ENCODE assay signal across 8 cellular contexts in genomic region chr20:24917797-24918578, GRCh38. TPM values are rescaled to one million over a fixed set of nuclear protein-coding genes. Genes with fewer than 3 reads are reported as not detected.
A peak's percentile ranks its signal among the peaks of the same experiment; 100 is the strongest.
DNase-seq lines count a peak whose midpoint lies in the region; ATAC-seq and TF ChIP-seq lines count a peak whose summit lies in the region.

No MANE protein-coding gene starts in this region.

- H3K27me3 Mint-ChIP-seq in activated CD8-positive, alpha-beta memory T cell treated with anti-CD3 and anti-CD28 coated beads, Interleukin-2, amount 10 ng/mL, durations not matched to agents 7 days and 5 days: peaks cover 6% of the 10 kb centered on the region

- no peaks in the 10 kb centered on the region for H3K9me3 Mint-ChIP-seq in activated CD8-positive, alpha-beta memory T cell treated with anti-CD3 and anti-CD28 coated beads, Interleukin-2, amount 10 ng/mL, durations not matched to agents 7 days and 5 days (ENCODE audit: low read depth)

- peak; percentile 61 for DNase-seq in EL
- DNase-seq in NCI-H526 (lab: John Stamatoyannopoulos, UW): peak; percentile 57 to 94
- peak; percentile 64 for DNase-seq in activated CD8-positive, alpha-beta memory T cell treated with anti-CD3 and anti-CD28 coated beads, Interleukin-2, amount 10 ng/mL, durations not matched to agents 7 days and 5 days
- DNase-seq in erythroblast (lab: John Stamatoyannopoulos, UW): peak; percentile 52 to 72
- peak; percentile 71 for DNase-seq in mucosa of gallbladder (ENCODE audit: low spot score)
- peak; percentile 21 for DNase-seq in stimulated activated naive CD4-positive, alpha-beta T cell treated with Interleukin-2 at 50 U/mL for 16 hours (lab: John Stamatoyannopoulos, UW)

- H3K27ac Mint-ChIP-seq in activated CD8-positive, alpha-beta memory T cell treated with anti-CD3 and anti-CD28 coated beads, Interleukin-2, amount 10 ng/mL, durations not matched to agents 7 days and 5 days: no peak overlapping the region

- CTCF ChIA-PET in activated CD8-positive, alpha-beta memory T cell treated with anti-CD3 and anti-CD28 coated beads, Interleukin-2, amount 10 ng/mL, durations not matched to agents 7 days and 5 days (lab: Charles Lee): interaction anchor here (0.6 to 2.0 kb wide), 12 partner anchors 8 to 1028 kb away, joined by 3 to 12 read pairs (median 3); no protein-coding TSS in a partner anchor

- H3K4me1 Mint-ChIP-seq in activated CD8-positive, alpha-beta memory T cell treated with anti-CD3 and anti-CD28 coated beads, Interleukin-2, amount 10 ng/mL, durations not matched to agents 7 days and 5 days: peaks cover 12% of the 10 kb centered on the region

- TF ChIP-seq POLR2A in erythroblast (IDR thresholded peaks at IDR 0.05; ENCODE audit: low read length): no peak

- H3K36me3 Mint-ChIP-seq in activated CD8-positive, alpha-beta memory T cell treated with anti-CD3 and anti-CD28 coated beads, Interleukin-2, amount 10 ng/mL, durations not matched to agents 7 days and 5 days: no peaks in the 10 kb centered on the region

- ATAC-seq in HG02981 (IDR thresholded peaks at IDR 0.05; ENCODE audit: unreplicated experiment): peak; percentile 51
- ATAC-seq in activated CD8-positive, alpha-beta memory T cell treated with anti-CD3 and anti-CD28 coated beads, Interleukin-2, amount 10 ng/mL, durations not matched to agents 7 days and 5 days: peak; percentile 81
- ATAC-seq in GM19395 (IDR thresholded peaks at IDR 0.05; ENCODE audit: unreplicated experiment): no peak

- no peak overlapping the region for H3K4me3 Mint-ChIP-seq in activated CD8-positive, alpha-beta memory T cell treated with anti-CD3 and anti-CD28 coated beads, Interleukin-2, amount 10 ng/mL, durations not matched to agents 7 days and 5 days

RNA-seq across cellular contexts. Expression of gene CST7, which starts 31.1 kb away (rescaled TPM):
- total RNA-seq in activated CD8-positive, alpha-beta memory T cell treated with anti-CD3 and anti-CD28 coated beads, Interleukin-2, amount 10 ng/mL, durations not matched to agents 7 days and 5 days: 100 to 1,000 TPM; 177 to 202 TPM
- total RNA-seq in mucosa of gallbladder: 4.3 TPM

Comparison
In these comparisons a context has a peak if more than half of its experiments do, and no peak if none do; other contexts are left out.
1. DNase-seq: peak in every context shown above with its lines; median percentile 76 in NCI-H526; 71 in mucosa of gallbladder; 64 in activated CD8-positive, alpha-beta memory T cell treated with anti-CD3 and anti-CD28 coated beads, Interleukin-2, amount 10 ng/mL, durations not matched to agents 7 days and 5 days; 62 in erythroblast; 61 in EL; 21 in stimulated activated naive CD4-positive, alpha-beta T cell treated with Interleukin-2 at 50 U/mL for 16 hours.
2. RNA of gene CST7, which starts 31.1 kb away (total RNA-seq): 177 to 202 TPM in activated CD8-positive, alpha-beta memory T cell treated with anti-CD3 and anti-CD28 coated beads, Interleukin-2, amount 10 ng/mL, durations not matched to agents 7 days and 5 days; 4.3 TPM in mucosa of gallbladder (single experiment); every median in the first group is over 10 times any median in the second.